Comparison of ENCODE assay signal across 2 cellular contexts in the genomic region with DNA sequence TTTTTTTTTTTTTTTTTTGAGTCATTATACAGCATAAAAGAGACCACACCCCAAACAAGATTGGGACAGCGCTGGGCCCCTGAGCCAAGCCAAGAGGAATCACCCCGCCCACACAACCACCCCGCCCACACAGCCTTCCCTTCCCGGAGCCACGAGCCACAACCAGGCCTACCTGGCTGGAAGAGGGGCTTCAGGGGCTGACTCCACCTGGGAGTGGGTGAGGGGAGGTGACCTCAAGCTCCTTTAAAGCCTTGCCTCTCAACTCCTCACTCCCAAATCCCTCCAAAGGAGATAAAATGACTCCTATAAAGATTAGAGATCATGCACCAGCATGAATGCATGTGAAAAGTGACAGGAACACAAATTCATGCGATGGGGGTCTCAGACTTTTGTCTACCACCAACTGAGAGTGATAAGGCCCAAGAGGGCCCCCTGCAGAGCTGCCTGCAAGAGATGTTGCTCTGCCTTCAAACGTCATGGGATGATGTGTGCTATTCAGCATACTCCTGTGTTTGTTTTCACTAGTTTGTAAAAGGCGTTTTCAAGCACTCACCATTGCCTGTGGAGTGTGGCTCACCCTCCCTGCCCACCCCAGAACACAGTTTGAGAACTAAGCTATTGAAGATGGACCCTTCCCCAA.
A peak's percentile ranks its signal among the peaks of the same experiment; 100 is the strongest.
TF ChIP-seq lines count a peak whose summit lies in the region.

No MANE protein-coding gene starts in this region.

TF ChIP-seq in K562, 482 proteins besides CTCF, POLR2A, EP300 and RAD21:
- TF ChIP-seq DNMT1 (IDR thresholded peaks at IDR 0.05) = no peak
- TF ChIP-seq EGR1 (conservative IDR thresholded peaks at IDR 0.05) = peak; percentile 78
- TF ChIP-seq ZNF384 (IDR thresholded peaks at IDR 0.05; ENCODE audit: low read depth, low read length) = peak; percentile 50; the same call in 1 of the 2 replicates
- TF ChIP-seq, protein P1, sequence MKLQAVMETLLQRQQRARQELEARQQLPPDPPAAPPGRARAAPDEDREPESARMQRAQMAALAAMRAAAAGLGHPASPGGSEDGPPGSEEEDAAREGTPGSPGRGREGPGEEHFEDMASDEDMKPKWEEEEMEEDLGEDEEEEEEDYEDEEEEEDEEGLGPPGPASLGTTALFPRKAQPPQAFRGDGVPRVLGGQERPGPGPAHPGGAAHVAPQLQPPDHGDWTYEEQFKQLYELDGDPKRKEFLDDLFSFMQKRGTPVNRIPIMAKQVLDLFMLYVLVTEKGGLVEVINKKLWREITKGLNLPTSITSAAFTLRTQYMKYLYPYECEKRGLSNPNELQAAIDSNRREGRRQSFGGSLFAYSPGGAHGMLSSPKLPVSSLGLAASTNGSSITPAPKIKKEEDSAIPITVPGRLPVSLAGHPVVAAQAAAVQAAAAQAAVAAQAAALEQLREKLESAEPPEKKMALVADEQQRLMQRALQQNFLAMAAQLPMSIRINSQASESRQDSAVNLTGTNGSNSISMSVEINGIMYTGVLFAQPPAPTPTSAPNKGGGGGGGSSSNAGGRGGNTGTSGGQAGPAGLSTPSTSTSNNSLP (IDR thresholded peaks at IDR 0.05; ENCODE audit: borderline replicate concordance, low read depth, low read length) = no peak
TF ChIP-seq in K562: peak in this region for 2.

TF ChIP-seq in HepG2, 621 proteins besides CTCF, POLR2A, EP300 and RAD21:
- no peak for TF ChIP-seq BRCA1 (CRISPR knock-in tag; IDR thresholded peaks at IDR 0.05)
- TF ChIP-seq, protein P2, sequence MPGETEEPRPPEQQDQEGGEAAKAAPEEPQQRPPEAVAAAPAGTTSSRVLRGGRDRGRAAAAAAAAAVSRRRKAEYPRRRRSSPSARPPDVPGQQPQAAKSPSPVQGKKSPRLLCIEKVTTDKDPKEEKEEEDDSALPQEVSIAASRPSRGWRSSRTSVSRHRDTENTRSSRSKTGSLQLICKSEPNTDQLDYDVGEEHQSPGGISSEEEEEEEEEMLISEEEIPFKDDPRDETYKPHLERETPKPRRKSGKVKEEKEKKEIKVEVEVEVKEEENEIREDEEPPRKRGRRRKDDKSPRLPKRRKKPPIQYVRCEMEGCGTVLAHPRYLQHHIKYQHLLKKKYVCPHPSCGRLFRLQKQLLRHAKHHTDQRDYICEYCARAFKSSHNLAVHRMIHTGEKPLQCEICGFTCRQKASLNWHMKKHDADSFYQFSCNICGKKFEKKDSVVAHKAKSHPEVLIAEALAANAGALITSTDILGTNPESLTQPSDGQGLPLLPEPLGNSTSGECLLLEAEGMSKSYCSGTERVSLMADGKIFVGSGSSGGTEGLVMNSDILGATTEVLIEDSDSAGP (CRISPR knock-in tag; IDR thresholded peaks at IDR 0.05; ENCODE audit: borderline replicate concordance) = 0 out of 2 replicates have a peak, but pooled peaks have one; percentile 15
